In the genomic region with DNA sequence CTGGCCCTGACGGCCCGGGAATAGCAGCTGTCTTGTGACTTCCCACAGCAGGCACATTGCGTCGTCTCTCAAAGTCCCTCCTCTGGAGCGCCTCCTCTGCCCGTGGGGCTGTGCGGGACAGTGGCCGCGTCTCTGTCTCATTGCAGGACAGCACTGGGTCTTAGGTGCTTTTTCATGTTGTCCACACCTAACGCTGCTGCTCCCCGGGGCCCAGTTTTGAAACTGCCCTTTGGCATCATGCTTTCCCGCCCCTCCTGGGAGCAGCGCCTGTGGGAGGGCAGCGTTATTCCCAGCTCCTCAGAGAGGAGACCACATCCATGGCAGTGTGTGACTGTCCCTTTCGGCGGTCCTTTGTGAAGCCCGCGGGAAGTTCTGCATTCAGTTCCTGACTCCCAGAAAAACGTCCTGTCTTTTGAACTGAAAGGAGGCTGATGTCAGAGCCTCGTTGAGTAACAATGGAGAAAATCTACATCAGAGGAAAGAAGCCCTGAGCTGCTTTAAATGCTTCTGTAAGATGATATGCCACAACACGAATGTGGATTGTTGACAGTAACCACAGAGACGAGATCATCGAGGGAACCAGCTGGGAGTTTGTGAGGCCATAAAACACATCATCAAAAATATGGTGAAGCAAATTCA, we compare ENCODE assay signal across 8 cellular contexts.
DNase-seq lines count a peak whose midpoint lies in the region; ATAC-seq lines count a peak whose summit lies in the region.

No MANE protein-coding gene starts in this region.

- H3K36me3 Mint-ChIP-seq in activated T-cell treated with anti-CD3 and anti-CD28 coated beads, Interleukin-2, amount 50 U/mL, for 24 hours (ENCODE audit: low read depth) = peaks cover 50% of the 10 kb centered on the region
- H3K36me3 Mint-ChIP-seq in activated T-helper 17 cell treated with anti-CD3 and anti-CD28 coated beads, Interleukin-2, amount 50 U/mL, for 72 hours (ENCODE audit: low read depth) = peaks cover 58% of the 10 kb centered on the region

- H3K4me1 Mint-ChIP-seq in activated T-cell treated with anti-CD3 and anti-CD28 coated beads, Interleukin-2, amount 50 U/mL, for 24 hours (ENCODE audit: low read depth) = peaks cover 45% of the 10 kb centered on the region
- H3K4me1 Mint-ChIP-seq in activated T-helper 17 cell treated with anti-CD3 and anti-CD28 coated beads, Interleukin-2, amount 50 U/mL, for 72 hours = peaks cover 19% of the 10 kb centered on the region

- H3K27me3 ChIP-seq in iPS-15b (ENCODE audit: control insufficient read depth, insufficient read depth, low read length) (peaks cover 5% of the 10 kb centered on the region), stomach smooth muscle (ENCODE audit: control insufficient read depth in 1 of 2, insufficient read depth in 2 of 2, low read length in 2 of 2) (no peaks in the 10 kb centered on the region)

- no peaks in the 10 kb centered on the region for H3K27me3 Mint-ChIP-seq in activated T-cell treated with anti-CD3 and anti-CD28 coated beads, Interleukin-2, amount 50 U/mL, for 24 hours
- no peaks in the 10 kb centered on the region for H3K27me3 Mint-ChIP-seq in activated T-helper 17 cell treated with anti-CD3 and anti-CD28 coated beads, Interleukin-2, amount 50 U/mL, for 72 hours

- ATAC-seq in activated T-helper 17 cell treated with anti-CD3 and anti-CD28 coated beads, Interleukin-2, amount 50 U/mL, for 72 hours (replicated peaks) = peak; percentile 47
- ATAC-seq in GM18909 (IDR thresholded peaks at IDR 0.05; ENCODE audit: poor library complexity, unreplicated experiment) (no peak), GM21390 (IDR thresholded peaks at IDR 0.05; ENCODE audit: unreplicated experiment) (no peak)

- no peaks in the 10 kb centered on the region for H3K36me3 ChIP-seq in iPS-15b (ENCODE audit: control insufficient read depth, insufficient read depth, low read length)
- peaks cover 5 to 13% of the 10 kb centered on the region in 2 donors for H3K36me3 ChIP-seq in stomach smooth muscle (ENCODE audit: control insufficient read depth in 2 of 2, insufficient read depth in 2 of 2, low read length in 2 of 2)

- peak overlapping the region; percentile 24 for H3K27ac ChIP-seq in stomach smooth muscle (ENCODE audit: low read length)

- H3K9me3 Mint-ChIP-seq in activated T-cell treated with anti-CD3 and anti-CD28 coated beads, Interleukin-2, amount 50 U/mL, for 24 hours = peaks cover 14% of the 10 kb centered on the region
- no peaks in the 10 kb centered on the region for H3K9me3 Mint-ChIP-seq in activated T-helper 17 cell treated with anti-CD3 and anti-CD28 coated beads, Interleukin-2, amount 50 U/mL, for 72 hours

- H3K9me3 ChIP-seq in iPS-15b (ENCODE audit: control insufficient read depth, insufficient read depth, low read length) (peaks cover 4% of the 10 kb centered on the region), stomach smooth muscle (ENCODE audit: control insufficient read depth in 2 of 2, low read length in 2 of 2) (peaks cover 0 to 8% of the 10 kb centered on the region in 2 donors)

- no peak overlapping the region for H3K4me3 Mint-ChIP-seq in activated T-cell treated with anti-CD3 and anti-CD28 coated beads, Interleukin-2, amount 50 U/mL, for 24 hours
- H3K4me3 Mint-ChIP-seq in activated T-helper 17 cell treated with anti-CD3 and anti-CD28 coated beads, Interleukin-2, amount 50 U/mL, for 72 hours = peak overlapping the region; percentile 18

- peak overlapping the region; percentile 47 for H3K27ac Mint-ChIP-seq in activated T-cell treated with anti-CD3 and anti-CD28 coated beads, Interleukin-2, amount 50 U/mL, for 24 hours
- H3K27ac Mint-ChIP-seq in activated T-helper 17 cell treated with anti-CD3 and anti-CD28 coated beads, Interleukin-2, amount 50 U/mL, for 72 hours = no peak overlapping the region

- H3K9ac ChIP-seq in iPS-15b (ENCODE audit: low read depth, low read length) = peak overlapping the region; percentile 8
- no peak overlapping the region for H3K9ac ChIP-seq in stomach smooth muscle (ENCODE audit: low read length in 2 of 2)

- H3K4me1 ChIP-seq in iPS-15b (ENCODE audit: control insufficient read depth, insufficient read depth, low read length) (peaks cover 21% of the 10 kb centered on the region), stomach smooth muscle (ENCODE audit: control insufficient read depth, insufficient read depth, low read length) (peaks cover 20% of the 10 kb centered on the region)

- H3K4me3 ChIP-seq in iPS-15b (ENCODE audit: low read depth, low read length) (peak overlapping the region; percentile 23), stomach smooth muscle (ENCODE audit: low read length in 2 of 2) (peak overlapping the region in 1 of 2 donors; percentile 29)

- no peak for DNase-seq in activated T-cell treated with anti-CD3 and anti-CD28 coated beads, Interleukin-2, amount 50 U/mL, for 24 hours
- DNase-seq in activated T-cell treated with anti-CD3 and anti-CD28 coated beads, Interleukin-2, amount 50 U/mL, for 1 hour = no peak
- DNase-seq in stimulated activated CD4-positive, alpha-beta T cell treated with anti-CD3 and anti-CD28 coated beads, Interleukin-2, amount 100 ng/mL, for 48 hours = no peak
